25 cellular contexts compared by ENCODE assay signal in genomic region chr3:123353852-123354238, GRCh38.
DNase-seq lines count a peak whose midpoint lies in the region; ATAC-seq and TF ChIP-seq lines count a peak whose summit lies in the region.
"Had no signal": no experiment of that assay in that cellular context is flagged by ENCODE, and none has a peak within 500 bp of the region (broad histone marks: within the 10 kb centered on the region; RNA-seq: fewer than 3 reads in every experiment).

No MANE protein-coding gene starts in this region.

- no peak overlapping the region for H3K4me3 ChIP-seq in HFF-Myc (replicated peaks; ENCODE audit: low read depth, low read length)
- no peak overlapping the region for H3K4me3 ChIP-seq in ascending aorta
- H3K4me3 ChIP-seq in tibial artery, result no peak overlapping the region
- H3K4me3 ChIP-seq in BE2C (ENCODE audit: low read depth, low read length), result no peak overlapping the region
- H3K4me3 ChIP-seq: BLaER1, gastrocnemius medialis, GM23248, lung, testis had no signal

- no peak for TF ChIP-seq CTCF in HFF-Myc (IDR thresholded peaks at IDR 0.05; ENCODE audit: low read depth, low read length, missing control alignments)
- TF ChIP-seq CTCF in ascending aorta (IDR thresholded peaks at IDR 0.05), result no peak
- TF ChIP-seq CTCF in foreskin keratinocyte (conservative IDR thresholded peaks at IDR 0.05), result no peak
- TF ChIP-seq CTCF in tibial artery (IDR thresholded peaks at IDR 0.05), result no peak
- TF ChIP-seq CTCF in BE2C (IDR thresholded peaks at IDR 0.05; ENCODE audit: low read depth, low read length), result no peak

- intact Hi-C loops in ascending aorta (cut with DNase I), result loop anchor here (5.0 kb wide), 1 partner anchor 73 kb away; no protein-coding TSS in a partner anchor
- intact Hi-C loops in tibial artery (cut with DNase I; ENCODE audit: low total_unique reads), result no loop called here

- H3K27ac ChIP-seq in ascending aorta (peak overlapping the region; percentile 71 to 79), foreskin keratinocyte (no peak overlapping the region), tibial artery (peak overlapping the region; percentile 67 to 76)
- H3K27ac ChIP-seq: BLaER1, gastrocnemius medialis, GM23248, testis had no signal

- no peaks in the 10 kb centered on the region for H3K9me3 ChIP-seq in ascending aorta
- H3K9me3 ChIP-seq in tibial artery, result no peaks in the 10 kb centered on the region
- H3K9me3 ChIP-seq in BE2C, result no peaks in the 10 kb centered on the region; the same call in 1 of the 2 replicates
- H3K9me3 ChIP-seq: gastrocnemius medialis, testis had no signal

- H3K36me3 ChIP-seq in ascending aorta (no peaks in the 10 kb centered on the region), tibial artery (no peaks in the 10 kb centered on the region), BE2C (no peaks in the 10 kb centered on the region)
- H3K36me3 ChIP-seq: BLaER1, gastrocnemius medialis had no signal

- ATAC-seq in foreskin keratinocyte, result peak; percentile 71
- ATAC-seq: activated naive CD8-positive, alpha-beta T cell treated with anti-CD3 and anti-CD28 coated beads, Interleukin-2, amount 50 U/mL, for 24 hours; gastrocnemius medialis; Panc1 had no signal

- H3K27me3 ChIP-seq in ascending aorta (no peaks in the 10 kb centered on the region), foreskin keratinocyte (peaks cover 54% of the 10 kb centered on the region), tibial artery (no peaks in the 10 kb centered on the region), BE2C (no peaks in the 10 kb centered on the region)
- H3K27me3 ChIP-seq: BLaER1, testis had no signal

- DNase-seq in HFF-Myc (ENCODE audit: extremely low read depth, low read depth) (peak; percentile 33), ascending aorta (ENCODE audit: low spot score in 2 of 2) (no peak), foreskin keratinocyte (peak in 1 of 2 donors; percentile 61), tibial artery (no peak), activated gamma-delta T cell treated with Interleukin-2 at 50 U/mL for 16 hours (no peak), NCI-H1417 treated with DMSO at 0.1 percent for 48 hours (lab: John Stamatoyannopoulos, UW) (no peak), BE2C (no peak)
- DNase-seq: activated CD4-positive, alpha-beta T cell treated with anti-CD3 and anti-CD28 coated beads, Interleukin-2, amount 50 U/mL, for 4 hours; activated naive CD8-positive, alpha-beta T cell treated with anti-CD3 and anti-CD28 coated beads, Interleukin-2, amount 50 U/mL, for 24 hours; activated T-cell treated with anti-CD3 and anti-CD28 coated beads, Interleukin-2, amount 50 U/mL, for 48 hours; gastrocnemius medialis; GF-D8; GM23248; Kasumi-1; naive B cell; NCI-H1105 treated with DMSO at 0.1 percent for 48 hours; NCI-H2171 treated with DMSO at 0.1 percent for 48 hours; NCI-H774; small intestine; stimulated activated CD4-positive, alpha-beta T cell treated with anti-CD3 and anti-CD28 coated beads, Interleukin-4, amount 100 ng/mL, for 4 hours; stimulated activated CD8-positive, alpha-beta memory T cell treated with anti-CD3 and anti-CD28 coated beads, Interleukin-4, amount 100 ng/mL, for 48 hours; testis had no signal

- H3K4me1 ChIP-seq in ascending aorta (peaks cover 7 to 40% of the 10 kb centered on the region in 2 donors), foreskin keratinocyte (no peaks in the 10 kb centered on the region), tibial artery (peaks cover 0 to 85% (median 49%) of the 10 kb centered on the region in 4 donors), BE2C (no peaks in the 10 kb centered on the region)
- H3K4me1 ChIP-seq: gastrocnemius medialis, testis had no signal
